8 cellular contexts compared by ENCODE assay signal in genomic region chr22:24433868-24434471, GRCh38. TPM values are rescaled to one million over a fixed set of nuclear protein-coding genes. Genes with fewer than 3 reads are reported as not detected.
A peak's percentile ranks its signal among the peaks of the same experiment; 100 is the strongest.
DNase-seq lines count a peak whose midpoint lies in the region; ATAC-seq and TF ChIP-seq lines count a peak whose summit lies in the region.

No MANE protein-coding gene starts in this region.

- no peaks in the 10 kb centered on the region for H3K79me2 ChIP-seq in mesendoderm (ENCODE audit: control insufficient read depth, insufficient read depth, low read length)

- no peaks in the 10 kb centered on the region for H3K27me3 ChIP-seq in HL-60 (ENCODE audit: insufficient read depth, poor library complexity, severe bottlenecking)
- H3K27me3 ChIP-seq in lower lobe of right lung (ENCODE audit: low read depth), result no peaks in the 10 kb centered on the region
- no peaks in the 10 kb centered on the region for H3K27me3 ChIP-seq in mesendoderm (ENCODE audit: insufficient read depth, low read length, poor library complexity)

- H2BK120ac ChIP-seq in mesendoderm (ENCODE audit: low read depth, low read length), result no peak overlapping the region

- no peaks in the 10 kb centered on the region for H3K9me3 ChIP-seq in lower lobe of right lung

- ATAC-seq in GM21390 (IDR thresholded peaks at IDR 0.05; ENCODE audit: unreplicated experiment), result peak; percentile 61
- ATAC-seq in lower lobe of right lung, result peak; percentile 40 to 46

- no peak overlapping the region for H2BK15ac ChIP-seq in mesendoderm (replicated peaks; ENCODE audit: low read depth)

- TF ChIP-seq POLR2A in GM15510 (IDR thresholded peaks at IDR 0.05; ENCODE audit: borderline replicate concordance, extremely low read depth, insufficient read length), result peak; percentile 68

- no CpG with 5 or more reads among the region's 10 CpGs for WGBS in mesendoderm (ENCODE audit: extremely low coverage, insufficient coverage, low lambda C conversion rate)

- H3K27ac ChIP-seq in HL-60 (replicated peaks) (peak overlapping the region; percentile 80), lower lobe of right lung (peak overlapping the region; percentile 65), mesendoderm (ENCODE audit: low read depth, low read length) (no peak overlapping the region)

- no peak overlapping the region for H3K9ac ChIP-seq in mesendoderm (ENCODE audit: low read length)

- no peak overlapping the region for H3K4ac ChIP-seq in mesendoderm (ENCODE audit: low read depth, low read length)

- intact Hi-C loops in lower lobe of right lung (cut with DNase I), result no loop called here

- no peak overlapping the region for H2AK5ac ChIP-seq in mesendoderm (ENCODE audit: low read length)

- peaks cover 76% of the 10 kb centered on the region for H3K4me1 ChIP-seq in lower lobe of right lung
- H3K4me1 ChIP-seq in mesendoderm (ENCODE audit: control insufficient read depth, low read depth, low read length), result no peaks in the 10 kb centered on the region

- H3K56ac ChIP-seq in mesendoderm (ENCODE audit: low read length), result no peak overlapping the region

- H3K4me3 ChIP-seq in HL-60 (replicated peaks; ENCODE audit: insufficient read depth, low read length) (no peak overlapping the region), lower lobe of right lung (no peak overlapping the region), mesendoderm (ENCODE audit: low read length) (no peak overlapping the region)

- H4K8ac ChIP-seq in mesendoderm (ENCODE audit: low read depth, low read length), result no peak overlapping the region

- H3K23ac ChIP-seq in mesendoderm (ENCODE audit: low read length), result no peak overlapping the region

- no peak overlapping the region for H3K18ac ChIP-seq in mesendoderm (ENCODE audit: low read length)

- H4K5ac ChIP-seq in mesendoderm (ENCODE audit: low read length), result no peak overlapping the region

- TF ChIP-seq CTCF in HL-60 (IDR thresholded peaks at IDR 0.05; ENCODE audit: insufficient read depth, low read length), result no peak
- TF ChIP-seq CTCF in lower lobe of right lung (IDR thresholded peaks at IDR 0.05), result no peak

- no peaks in the 10 kb centered on the region for H3K79me1 ChIP-seq in mesendoderm (ENCODE audit: low read length)

- H3K4me2 ChIP-seq in mesendoderm (ENCODE audit: low read length), result no peak overlapping the region

- no peak overlapping the region for H2BK5ac ChIP-seq in mesendoderm (ENCODE audit: low read length)

- no peaks in the 10 kb centered on the region for H3K36me3 ChIP-seq in lower lobe of right lung
- H3K36me3 ChIP-seq in mesendoderm (ENCODE audit: control insufficient read depth, insufficient read depth, low read length), result no peaks in the 10 kb centered on the region

- DNase-seq in HL-60 (ENCODE audit: low read depth in 1 of 2, low spot score in 1 of 2) (peak; percentile 56 to 84), lower lobe of right lung (no peak), NCI-H524 treated with DMSO at 0.1 percent for 48 hours (lab: John Stamatoyannopoulos, UW) (no peak), mesendoderm (no peak), NCI-H526 treated with DMSO at 0.1 percent for 48 hours (lab: John Stamatoyannopoulos, UW) (no peak)
- peak; percentile 48 for DNase-seq in activated T-cell treated with anti-CD3 and anti-CD28 coated beads, Interleukin-2, amount 50 U/mL, for 1 hour

RNA-seq across cellular contexts. Expression of gene ADORA2A, which starts 6.6 kb away (rescaled TPM):
- 16.0 TPM for total RNA-seq in lower lobe of right lung
- polyA plus RNA-seq in mesendoderm (2013, experiment 1 of 2), result 1.1 TPM
- polyA plus RNA-seq in mesendoderm (2013, experiment 2 of 2), result 1.3 TPM

Comparison
In these comparisons a context has a peak if more than half of its experiments do, and no peak if none do; other contexts are left out.
1. DNase-seq: peak in HL-60 (2 of 2) and activated T-cell treated with anti-CD3 and anti-CD28 coated beads, Interleukin-2, amount 50 U/mL, for 1 hour (single experiment); none in lower lobe of right lung (single experiment), NCI-H524 treated with DMSO at 0.1 percent for 48 hours (single experiment), mesendoderm (single experiment) and NCI-H526 treated with DMSO at 0.1 percent for 48 hours (single experiment).